In the genomic region with DNA sequence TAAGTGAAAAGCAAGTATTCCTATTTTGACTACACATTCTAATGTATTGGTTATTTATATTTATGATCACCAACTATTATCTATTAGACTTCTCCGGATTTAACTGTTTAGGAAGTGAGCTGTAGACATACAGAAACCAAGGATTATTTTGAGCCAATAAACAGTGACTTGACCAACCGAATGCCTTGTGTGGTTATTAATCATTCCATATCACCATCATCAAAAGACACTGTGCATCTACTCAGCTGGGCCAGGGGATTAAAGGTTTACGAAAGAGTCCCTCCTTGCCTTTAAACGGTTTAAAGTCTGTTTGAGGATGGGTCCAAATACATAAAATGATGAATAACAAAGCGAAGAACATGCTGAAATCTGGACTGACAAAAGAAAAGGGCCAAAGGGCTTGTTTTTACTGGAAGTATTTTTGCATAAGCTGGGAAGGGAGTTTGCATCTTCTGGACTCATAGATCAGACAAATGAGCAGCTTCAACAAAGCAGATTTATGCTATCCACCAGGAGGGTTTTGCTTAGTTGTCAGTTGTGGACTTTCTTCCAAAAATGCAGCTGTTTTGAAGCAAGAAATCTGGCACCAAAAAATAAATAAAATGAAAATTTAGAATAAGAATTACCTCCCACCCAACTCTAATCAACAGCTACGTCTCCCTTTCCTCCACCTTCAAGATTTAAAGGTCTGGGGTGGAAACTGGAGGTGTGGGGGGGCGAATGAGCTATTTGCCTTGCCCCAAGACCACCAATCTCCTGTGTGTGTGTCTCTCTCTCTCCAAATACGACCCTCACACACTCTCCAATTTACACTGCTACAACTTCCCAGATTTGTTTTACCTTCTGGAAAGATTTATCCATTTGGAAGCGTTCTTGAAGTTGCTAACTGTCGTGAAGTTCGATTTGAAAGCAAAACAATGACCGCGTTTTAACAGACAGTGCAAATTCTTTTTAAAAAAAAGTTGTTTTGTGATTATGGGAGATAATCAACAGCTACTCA, we compare ENCODE assay signal across 1 cellular context.
TF ChIP-seq lines count a peak whose summit lies in the region.

No MANE protein-coding gene starts in this region.

TF ChIP-seq in IMR-90, 13 proteins besides CTCF, POLR2A, EP300 and RAD21:
- TF ChIP-seq CHD1 (IDR thresholded peaks at IDR 0.05; ENCODE audit: low read depth, low read length) (no peak), MAZ (IDR thresholded peaks at IDR 0.05; ENCODE audit: borderline replicate concordance, low read depth, low read length) (no peak), NFE2L2 (IDR thresholded peaks at IDR 0.05; ENCODE audit: low read depth, low read length) (no peak), BHLHE40 (IDR thresholded peaks at IDR 0.05; ENCODE audit: low read depth, low read length) (no peak), SMC3 (IDR thresholded peaks at IDR 0.05; ENCODE audit: low read depth, low read length) (no peak), FOS (IDR thresholded peaks at IDR 0.05; ENCODE audit: low read depth, low read length) (no peak), RFX5 (IDR thresholded peaks at IDR 0.05; ENCODE audit: low read depth, low read length) (no peak), MXI1 (IDR thresholded peaks at IDR 0.05; ENCODE audit: borderline replicate concordance, low read depth, low read length) (no peak), CEBPB (IDR thresholded peaks at IDR 0.05; ENCODE audit: low read depth, low read length) (no peak), RCOR1 (IDR thresholded peaks at IDR 0.05; ENCODE audit: insufficient replicate concordance, low read length) (no peak), MAFK (IDR thresholded peaks at IDR 0.05; ENCODE audit: low read depth, low read length) (no peak)
- TF ChIP-seq, protein P1, sequence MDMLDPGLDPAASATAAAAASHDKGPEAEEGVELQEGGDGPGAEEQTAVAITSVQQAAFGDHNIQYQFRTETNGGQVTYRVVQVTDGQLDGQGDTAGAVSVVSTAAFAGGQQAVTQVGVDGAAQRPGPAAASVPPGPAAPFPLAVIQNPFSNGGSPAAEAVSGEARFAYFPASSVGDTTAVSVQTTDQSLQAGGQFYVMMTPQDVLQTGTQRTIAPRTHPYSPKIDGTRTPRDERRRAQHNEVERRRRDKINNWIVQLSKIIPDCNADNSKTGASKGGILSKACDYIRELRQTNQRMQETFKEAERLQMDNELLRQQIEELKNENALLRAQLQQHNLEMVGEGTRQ (IDR thresholded peaks at IDR 0.05; ENCODE audit: low read depth, low read length): no peak
- TF ChIP-seq, protein P2, sequence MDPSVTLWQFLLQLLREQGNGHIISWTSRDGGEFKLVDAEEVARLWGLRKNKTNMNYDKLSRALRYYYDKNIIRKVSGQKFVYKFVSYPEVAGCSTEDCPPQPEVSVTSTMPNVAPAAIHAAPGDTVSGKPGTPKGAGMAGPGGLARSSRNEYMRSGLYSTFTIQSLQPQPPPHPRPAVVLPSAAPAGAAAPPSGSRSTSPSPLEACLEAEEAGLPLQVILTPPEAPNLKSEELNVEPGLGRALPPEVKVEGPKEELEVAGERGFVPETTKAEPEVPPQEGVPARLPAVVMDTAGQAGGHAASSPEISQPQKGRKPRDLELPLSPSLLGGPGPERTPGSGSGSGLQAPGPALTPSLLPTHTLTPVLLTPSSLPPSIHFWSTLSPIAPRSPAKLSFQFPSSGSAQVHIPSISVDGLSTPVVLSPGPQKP (IDR thresholded peaks at IDR 0.05; ENCODE audit: borderline replicate concordance, low read depth, low read length): no peak
